In genomic region chr17:40018211-40019121, GRCh38 we compare ENCODE assay signal across 3 cellular contexts.
TF ChIP-seq lines count a peak whose summit lies in the region.

No MANE protein-coding gene starts in this region.

TF ChIP-seq in SK-N-SH, 30 proteins besides CTCF, POLR2A, EP300 and RAD21:
- TF ChIP-seq MXI1 (IDR thresholded peaks at IDR 0.05; ENCODE audit: low read depth, low read length) (no peak), TEAD4 (IDR thresholded peaks at IDR 0.05; ENCODE audit: borderline replicate concordance, insufficient read depth) (no peak), POLR2AphosphoS5 (IDR thresholded peaks at IDR 0.05; ENCODE audit: low read depth, low read length) (no peak), FOXJ3 (CRISPR knock-in tag; IDR thresholded peaks at IDR 0.05) (no peak)
- TF ChIP-seq, protein P1, sequence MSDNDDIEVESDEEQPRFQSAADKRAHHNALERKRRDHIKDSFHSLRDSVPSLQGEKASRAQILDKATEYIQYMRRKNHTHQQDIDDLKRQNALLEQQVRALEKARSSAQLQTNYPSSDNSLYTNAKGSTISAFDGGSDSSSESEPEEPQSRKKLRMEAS (IDR thresholded peaks at IDR 0.05; ENCODE audit: low read depth), result no peak

TF ChIP-seq in SK-N-SH treated with all-trans-retinoic acid at 6 μM for 48 hours, 23 proteins besides CTCF, POLR2A, EP300 and RAD21:
- TF ChIP-seq ESRRG (CRISPR knock-in tag; IDR thresholded peaks at IDR 0.05) (no peak), TCF4 (CRISPR knock-in tag; IDR thresholded peaks at IDR 0.05; ENCODE audit: borderline replicate concordance) (no peak), ARNTL (CRISPR knock-in tag; IDR thresholded peaks at IDR 0.05; ENCODE audit: borderline replicate concordance, low read depth) (no peak), SNAI2 (CRISPR knock-in tag; IDR thresholded peaks at IDR 0.05) (no peak), PPARA (CRISPR knock-in tag; IDR thresholded peaks at IDR 0.05; ENCODE audit: borderline replicate concordance) (no peak)

TF ChIP-seq in GM12891, 5 proteins besides CTCF, POLR2A, EP300 and RAD21:
- TF ChIP-seq SPI1 (IDR thresholded peaks at IDR 0.05; ENCODE audit: low read depth, low read length), result no peak
- TF ChIP-seq TAF1 (IDR thresholded peaks at IDR 0.05; ENCODE audit: low read depth, low read length), result no peak
- TF ChIP-seq PAX5 (IDR thresholded peaks at IDR 0.05; ENCODE audit: insufficient read depth, low read length, severe bottlenecking), result no peak
- TF ChIP-seq POLR2AphosphoS5 (IDR thresholded peaks at IDR 0.05; ENCODE audit: low read depth, low read length), result no peak
- no peak for TF ChIP-seq POU2F2 (IDR thresholded peaks at IDR 0.05; ENCODE audit: low read depth, low read length)
TF ChIP-seq in GM12891: peak in this region for 0.
